25 cellular contexts compared by ENCODE assay signal in genomic region chr4:114312349-114312748, GRCh38.
A peak's percentile ranks its signal among the peaks of the same experiment; 100 is the strongest.
DNase-seq lines count a peak whose midpoint lies in the region; ATAC-seq, FAIRE-seq and TF ChIP-seq lines count a peak whose summit lies in the region.
"Had no signal": no experiment of that assay in that cellular context is flagged by ENCODE, and none has a peak within 500 bp of the region (broad histone marks: within the 10 kb centered on the region; RNA-seq: fewer than 3 reads in every experiment).

No MANE protein-coding gene starts in this region.

- H3K9me3 ChIP-seq in HepG2 (ENCODE audit: low read length) = no peaks in the 10 kb centered on the region
- no peaks in the 10 kb centered on the region for H3K9me3 ChIP-seq in right lobe of liver
- H3K9me3 ChIP-seq: BLaER1 treated with 17β-estradiol and CSF1 and Interleukin-3, amounts not matched to agents 10 nM and 100 nM; pancreas; thyroid gland had no signal

- TF ChIP-seq RAD21 in HepG2 (CRISPR knock-in tag; IDR thresholded peaks at IDR 0.05) = no peak

- no peak overlapping the region for H3K9ac ChIP-seq in HepG2 (ENCODE audit: insufficient read depth, low read depth, low read length)
- H3K9ac ChIP-seq: BLaER1 treated with 17β-estradiol and CSF1 and Interleukin-3, amounts not matched to agents 10 nM and 100 nM had no signal

- H3K27me3 ChIP-seq in HepG2 (ENCODE audit: control insufficient read depth in 1 of 2, insufficient read depth in 2 of 2, low read length in 2 of 2) (no peaks in the 10 kb centered on the region), right lobe of liver (no peaks in the 10 kb centered on the region)
- H3K27me3 ChIP-seq: BLaER1 treated with 17β-estradiol and CSF1 and Interleukin-3, amounts not matched to agents 10 nM and 100 nM; MG63; pancreas; thyroid gland had no signal

- BruUV-seq in HepG2 (replicated peaks; lab: Mats Ljungman, UMichigan) = no TSS peak

- TF ChIP-seq CTCF in HepG2 (CRISPR knock-in tag; IDR thresholded peaks at IDR 0.05) (no peak), right lobe of liver (IDR thresholded peaks at IDR 0.05) (no peak), type B pancreatic cell (conservative IDR thresholded peaks at IDR 0.05) (no peak)

- H3K27ac ChIP-seq in HepG2 (ENCODE audit: extremely low read length, insufficient read depth, low read length) (no peak overlapping the region), right lobe of liver (no peak overlapping the region)
- H3K27ac ChIP-seq: BLaER1 treated with 17β-estradiol and CSF1 and Interleukin-3, amounts not matched to agents 10 nM and 100 nM; pancreas; thyroid gland had no signal

- WGBS in HepG2 (ENCODE audit: low lambda C conversion rate) = 5% methylated on average over 3 of the region's 3 CpGs
- WGBS in right lobe of liver (ENCODE audit: insufficient coverage, low coverage, low lambda C conversion rate, missing lambda C conversion rate) = 71% methylated on average over 3 of the region's 3 CpGs

- intact Hi-C loops in HepG2 (cut with micrococcal nuclease; ENCODE audit: unreplicated experiment) (no loop called here), right lobe of liver (cut with DNase I) (no loop called here)

- ATAC-seq in HepG2 (no peak), right lobe of liver (no peak), HG03571 (IDR thresholded peaks at IDR 0.05; ENCODE audit: unreplicated experiment) (no peak)
- ATAC-seq: activated T-helper 17 cell treated with anti-CD3 and anti-CD28 coated beads, Interleukin-2, amount 50 U/mL, for 72 hours; sciatic nerve; stimulated activated naive CD8-positive, alpha-beta T cell treated with anti-CD3 and anti-CD28 coated beads, Interleukin-15, amount 100 ng/mL, for 72 hours had no signal

- H3K4me3 Mint-ChIP-seq in type B pancreatic cell = no peak overlapping the region
- H3K4me3 Mint-ChIP-seq: activated naive CD8-positive, alpha-beta T cell; activated T-helper 17 cell treated with anti-CD3 and anti-CD28 coated beads, Interleukin-2, amount 50 U/mL, for 72 hours; dendritic cell treated with granulocyte-macrophage colony-stimulating factor and Interleukin-4, amounts not matched to agents 40 ng/mL and 50 ng/mL, for 4 days; nephron; stimulated activated naive CD8-positive, alpha-beta T cell treated with anti-CD3 and anti-CD28 coated beads, Interleukin-15, amount 100 ng/mL, for 72 hours had no signal

- H3K36me3 ChIP-seq in HepG2 (replicated peaks in 1 of 2; ENCODE audit: control insufficient read depth in 1 of 2, insufficient read depth in 2 of 2, low read length in 2 of 2) (no peaks in the 10 kb centered on the region), right lobe of liver (no peaks in the 10 kb centered on the region)
- H3K36me3 ChIP-seq: BLaER1 treated with 17β-estradiol and CSF1 and Interleukin-3, amounts not matched to agents 10 nM and 100 nM; MG63; pancreas; thyroid gland had no signal

- in situ Hi-C loops in HepG2 (cut with HindIII; ENCODE audit: extremely low pct_ligation_motif_present, low pct_unique_long_range_greater_than_20kb) = no loop called here

- no peak for FAIRE-seq in HepG2 (lab: Jason Lieb, UNC)
- FAIRE-seq: islet of Langerhans, pancreas had no signal

- TF ChIP-seq POLR2A in HepG2 (IDR thresholded peaks at IDR 0.05; ENCODE audit: insufficient read depth in 1 of 2, low read depth in 2 of 2, low read length in 2 of 2) (no peak), right lobe of liver (IDR thresholded peaks at IDR 0.05) (no peak)

- H3K4me1 ChIP-seq in HepG2 (ENCODE audit: insufficient read depth, low read length) = no peaks in the 10 kb centered on the region
- no peaks in the 10 kb centered on the region for H3K4me1 ChIP-seq in right lobe of liver
- H3K4me1 ChIP-seq: BLaER1 treated with 17β-estradiol and CSF1 and Interleukin-3, amounts not matched to agents 10 nM and 100 nM; pancreas; thyroid gland had no signal

- no peaks in the 10 kb centered on the region for H4K20me1 ChIP-seq in HepG2 (ENCODE audit: insufficient read depth, low read length)
- H4K20me1 ChIP-seq: BLaER1 treated with 17β-estradiol and CSF1 and Interleukin-3, amounts not matched to agents 10 nM and 100 nM had no signal

- no peak for DNase-seq in HepG2 (ENCODE audit: low spot score)
- DNase-seq in right lobe of liver = no peak
- peak; percentile 33 for DNase-seq in NCI-H1105 treated with DMSO at 0.1 percent for 48 hours (lab: John Stamatoyannopoulos, UW)
- peak; percentile 16 to 32 for DNase-seq in SHP77 (lab: John Stamatoyannopoulos, UW)
- no peak for DNase-seq in NCI-H446 (lab: John Stamatoyannopoulos, UW)
- DNase-seq in NCI-H1694 (lab: John Stamatoyannopoulos, UW) = no peak
- no peak for DNase-seq in type B pancreatic cell (ENCODE audit: extremely low spot score, unreplicated experiment)
- DNase-seq: activated CD4-positive, alpha-beta T cell treated with anti-CD3 and anti-CD28 coated beads, Interleukin-2, amount 50 U/mL, for 4 hours; activated CD4-positive, CD25-positive, alpha-beta regulatory T cell; activated CD8-positive, alpha-beta memory T cell treated with anti-CD3 and anti-CD28 coated beads, Interleukin-2, amount 50 U/mL, for 4 hours; aorta; KBM-7; MG63; NK-92 treated with Interleukin-12 subunit alpha and Interleukin-12 subunit beta, amount 100 ng/mL, for 24 hours; stimulated activated naive CD8-positive, alpha-beta T cell treated with anti-CD3 and anti-CD28 coated beads, Interleukin-15, amount 100 ng/mL, for 72 hours; thyroid gland had no signal

- no peaks in the 10 kb centered on the region for H3K9me3 Mint-ChIP-seq in type B pancreatic cell
- H3K9me3 Mint-ChIP-seq: activated T-helper 17 cell treated with anti-CD3 and anti-CD28 coated beads, Interleukin-2, amount 50 U/mL, for 72 hours; dendritic cell treated with granulocyte-macrophage colony-stimulating factor and Interleukin-4, amounts not matched to agents 40 ng/mL and 50 ng/mL, for 4 days; nephron; stimulated activated naive CD8-positive, alpha-beta T cell treated with anti-CD3 and anti-CD28 coated beads, Interleukin-15, amount 100 ng/mL, for 72 hours had no signal

- H2AFZ ChIP-seq in HepG2 (ENCODE audit: low read length) = no peak overlapping the region

- no peaks in the 10 kb centered on the region for H3K4me1 Mint-ChIP-seq in type B pancreatic cell (ENCODE audit: unreplicated experiment)
- H3K4me1 Mint-ChIP-seq: activated T-helper 17 cell treated with anti-CD3 and anti-CD28 coated beads, Interleukin-2, amount 50 U/mL, for 72 hours; stimulated activated naive CD8-positive, alpha-beta T cell treated with anti-CD3 and anti-CD28 coated beads, Interleukin-15, amount 100 ng/mL, for 72 hours had no signal

- no peaks in the 10 kb centered on the region for H3K79me2 ChIP-seq in HepG2 (ENCODE audit: insufficient read depth, low read length)

- POLR2A ChIA-PET in HepG2 (lab: Yijun Ruan, JAX) = no interaction called here

- no peaks in the 10 kb centered on the region for H3K36me3 Mint-ChIP-seq in type B pancreatic cell
- H3K36me3 Mint-ChIP-seq: activated naive CD8-positive, alpha-beta T cell had no signal

- CTCF ChIA-PET in HepG2 (lab: Yijun Ruan, JAX; ENCODE audit: low intra/inter-chr PET ratio, low total read pairs) = no interaction called here

- no peak for TF ChIP-seq EP300 in HepG2 (IDR thresholded peaks at IDR 0.05; ENCODE audit: low read depth in 2 of 2, low read length in 2 of 2)
- TF ChIP-seq EP300 in HepG2 (CRISPR knock-in tag; IDR thresholded peaks at IDR 0.05; ENCODE audit: borderline replicate concordance) = no peak

- H3K4me3 ChIP-seq in HepG2 (replicated peaks in 1 of 3; ENCODE audit: insufficient read depth in 1 of 3, low read depth in 2 of 3, low read length in 3 of 3) (no peak overlapping the region), right lobe of liver (no peak overlapping the region)
- H3K4me3 ChIP-seq: BLaER1 treated with 17β-estradiol and CSF1 and Interleukin-3, amounts not matched to agents 10 nM and 100 nM; MG63; pancreas; thyroid gland had no signal

- no peak overlapping the region for H3K4me2 ChIP-seq in HepG2 (ENCODE audit: low read depth, low read length)
- H3K4me2 ChIP-seq: BLaER1 treated with 17β-estradiol and CSF1 and Interleukin-3, amounts not matched to agents 10 nM and 100 nM had no signal

- no peak overlapping the region for H3K27ac Mint-ChIP-seq in type B pancreatic cell
- H3K27ac Mint-ChIP-seq: activated naive CD8-positive, alpha-beta T cell; activated T-helper 17 cell treated with anti-CD3 and anti-CD28 coated beads, Interleukin-2, amount 50 U/mL, for 72 hours; dendritic cell treated with granulocyte-macrophage colony-stimulating factor and Interleukin-4, amounts not matched to agents 40 ng/mL and 50 ng/mL, for 4 days; nephron had no signal

- H3K27me3 Mint-ChIP-seq in type B pancreatic cell = no peaks in the 10 kb centered on the region
- H3K27me3 Mint-ChIP-seq: dendritic cell treated with granulocyte-macrophage colony-stimulating factor and Interleukin-4, amounts not matched to agents 40 ng/mL and 50 ng/mL, for 4 days had no signal

TF ChIP-seq in HepG2, 621 proteins besides CTCF, POLR2A, EP300 and RAD21 (continues in another document):
- TF ChIP-seq ZNF496 (CRISPR knock-in tag; IDR thresholded peaks at IDR 0.05; ENCODE audit: insufficient replicate concordance) (no peak), ATM (IDR thresholded peaks at IDR 0.05; ENCODE audit: borderline replicate concordance) (no peak), ZNF333 (CRISPR knock-in tag; IDR thresholded peaks at IDR 0.05; ENCODE audit: borderline replicate concordance) (no peak), MNT (IDR thresholded peaks at IDR 0.05) (peak; percentile 63), HNF1B (CRISPR knock-in tag; IDR thresholded peaks at IDR 0.05) (no peak)

Comparison
In these comparisons a context has a peak if more than half of its experiments do, and no peak if none do; other contexts are left out.
1. DNase-seq: peak in NCI-H1105 treated with DMSO at 0.1 percent for 48 hours (single experiment) and SHP77 (2 of 2); none in HepG2 (single experiment), right lobe of liver (0 of 3), NCI-H446 (0 of 2), NCI-H1694 (single experiment) and type B pancreatic cell (single experiment).